ENCODE assay signal across 15 cellular contexts in the genomic region with DNA sequence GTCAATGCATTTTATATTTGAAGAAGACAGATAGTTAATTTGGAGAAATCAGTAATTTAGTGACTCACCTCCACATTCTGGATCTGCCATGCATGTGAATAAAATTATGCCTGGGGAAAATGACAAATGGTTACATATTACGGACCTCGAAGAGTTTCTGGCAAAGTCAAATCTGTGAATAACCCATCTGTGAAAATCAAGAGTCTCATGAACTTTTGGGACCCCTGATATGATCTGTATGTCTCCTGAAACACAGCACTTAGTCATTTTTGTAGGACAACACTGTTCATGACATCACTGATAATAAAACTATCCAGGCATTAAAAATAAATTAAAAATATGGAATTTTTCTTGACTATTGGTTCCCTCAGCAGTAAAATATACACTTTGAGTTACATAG.
"Had no signal": no experiment of that assay in that cellular context is flagged by ENCODE, and none has a peak within 500 bp of the region (broad histone marks: within the 10 kb centered on the region; RNA-seq: fewer than 3 reads in every experiment).

No MANE protein-coding gene starts in this region.

- H3K79me2 ChIP-seq: hepatocyte had no signal

- H3K27me3 ChIP-seq: foreskin keratinocyte, hepatocyte had no signal

- ATAC-seq: foreskin keratinocyte, natural killer cell had no signal

- H3K27ac ChIP-seq: coronary artery, foreskin keratinocyte, hepatocyte, sigmoid colon, skin epidermis had no signal

- H3K36me3 ChIP-seq: sigmoid colon had no signal

- H3K4me3 ChIP-seq: coronary artery, hepatocyte, sigmoid colon, skin epidermis had no signal

- H2AFZ ChIP-seq: hepatocyte had no signal

- H3K4me1 ChIP-seq: foreskin keratinocyte had no signal

- DNase-seq: effector CD4-positive, alpha-beta T cell; endodermal cell; erythroblast; foreskin keratinocyte; head of caudate nucleus; mammary epithelial cell; natural killer cell; posterior cingulate gyrus; sigmoid colon; stimulated activated CD4-positive, alpha-beta T cell treated with anti-CD3 and anti-CD28 coated beads, Interleukin-2, amount 100 ng/mL, for 24 hours; stimulated activated CD4-positive, alpha-beta T cell treated with anti-CD3 and anti-CD28 coated beads, Interleukin-4, amount 100 ng/mL, for 4 hours; stimulated activated naive CD4-positive, alpha-beta T cell treated with Interleukin-2 at 50 U/mL for 16 hours had no signal
